In the genomic region with DNA sequence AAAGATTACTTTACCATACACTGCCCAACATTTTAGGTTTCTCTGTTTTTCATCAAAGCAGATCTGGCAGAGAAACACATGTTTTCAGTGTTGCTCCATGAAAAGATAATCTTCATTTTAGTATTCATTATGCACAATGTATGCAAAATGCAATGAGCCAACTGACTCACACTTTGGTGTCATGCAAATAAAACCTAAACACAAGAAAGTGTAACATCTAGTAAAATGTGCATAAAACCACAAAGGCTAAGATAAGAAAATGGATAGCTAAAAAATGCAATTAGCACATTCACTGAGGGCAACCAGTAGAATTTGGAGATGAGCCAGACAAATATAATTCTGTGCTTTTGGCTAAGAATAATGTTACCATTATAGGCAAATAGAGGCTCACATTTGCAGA, we compare ENCODE assay signal across 24 cellular contexts.
DNase-seq lines count a peak whose midpoint lies in the region; ATAC-seq lines count a peak whose summit lies in the region.
"Had no signal": no experiment of that assay in that cellular context is flagged by ENCODE, and none has a peak within 500 bp of the region (broad histone marks: within the 10 kb centered on the region; RNA-seq: fewer than 3 reads in every experiment).

No MANE protein-coding gene starts in this region.

- no peak for ATAC-seq in GM19023 (IDR thresholded peaks at IDR 0.05; ENCODE audit: unreplicated experiment)
- ATAC-seq: GM12878, natural killer cell had no signal

- DNase-seq in DMS 273 (lab: John Stamatoyannopoulos, UW; ENCODE audit: unreplicated experiment) (peak; percentile 30), DMS 273 treated with DMSO at 0.1 percent for 48 hours (lab: John Stamatoyannopoulos, UW) (no peak), HS-5 (ENCODE audit: low read depth) (peak; percentile 2), SK-N-MC (ENCODE audit: low read depth, low spot score) (peak; percentile 86), inferior parietal cortex (ENCODE audit: extremely low spot score) (peak; percentile 26), NCI-H524 (lab: John Stamatoyannopoulos, UW) (no peak), activated gamma-delta T cell treated with Interleukin-2 at 50 U/mL for 16 hours (no peak)
- DNase-seq: activated CD4-positive, alpha-beta T cell treated with anti-CD3 and anti-CD28 coated beads, Interleukin-2, amount 10 ng/mL, durations not matched to agents 7 days and 5 days; aorta; CD8-positive, alpha-beta memory T cell; DMS53; hippocampal formation; immature natural killer cell; left ventricle myocardium inferior; MG63; natural killer cell; NCI-H1436; NCI-H748 treated with DMSO at 0.1 percent for 48 hours; retina; substantia nigra; WERI-Rb-1 had no signal

- no peaks in the 10 kb centered on the region for H3K36me3 ChIP-seq in SK-N-MC (ENCODE audit: insufficient read depth, low read length)
- H3K36me3 ChIP-seq: left ventricle myocardium inferior, MG63, WERI-Rb-1 had no signal

- no peaks in the 10 kb centered on the region for H3K9me3 ChIP-seq in SK-N-MC (ENCODE audit: low read depth, low read length)
- H3K9me3 ChIP-seq: left ventricle myocardium inferior, MG63 had no signal

- peak overlapping the region; percentile 38 for H3K4me3 ChIP-seq in SK-N-MC
- H3K4me3 ChIP-seq: GM12878, left ventricle myocardium inferior, MG63 had no signal

- no peak overlapping the region for H3K9ac ChIP-seq in SK-N-MC (ENCODE audit: insufficient read length)

- H3K27ac ChIP-seq in SK-N-MC, result peak overlapping the region; percentile 84
- H3K27ac ChIP-seq: 22Rv1, left ventricle myocardium inferior, WERI-Rb-1 had no signal

Comparison
In these comparisons a context has a peak if more than half of its experiments do, and no peak if none do; other contexts are left out.
1. DNase-seq: peak in DMS 273 (single experiment), HS-5 (single experiment), SK-N-MC (single experiment) and inferior parietal cortex (single experiment); none in DMS 273 treated with DMSO at 0.1 percent for 48 hours (single experiment), NCI-H524 (0 of 2) and activated gamma-delta T cell treated with Interleukin-2 at 50 U/mL for 16 hours (single experiment).